ENCODE assay signal across 12 cellular contexts in the genomic region with DNA sequence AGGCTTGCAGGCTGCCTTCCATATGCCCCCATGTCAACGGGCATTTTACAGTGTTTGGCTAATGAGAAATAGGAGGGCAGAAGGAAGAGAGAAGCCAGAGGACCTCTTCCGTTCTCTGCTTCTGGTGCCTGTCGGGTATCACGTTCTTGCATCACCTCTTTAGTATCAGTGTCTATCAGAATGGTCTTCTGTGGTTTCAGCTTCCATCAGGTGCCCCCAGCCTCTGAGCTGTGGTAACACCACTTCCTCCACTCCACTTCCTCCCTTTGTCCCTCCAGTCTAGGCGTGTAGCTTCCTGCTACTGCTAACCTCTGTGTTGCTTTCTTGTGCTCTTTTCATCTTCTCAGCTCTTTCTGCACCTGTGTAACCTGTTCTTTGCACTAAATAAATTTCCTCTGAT. TPM values are rescaled to one million over a fixed set of nuclear protein-coding genes. Genes with fewer than 3 reads are reported as not detected.
DNase-seq lines count a peak whose midpoint lies in the region; ATAC-seq and TF ChIP-seq lines count a peak whose summit lies in the region.
"Had no signal": no experiment of that assay in that cellular context is flagged by ENCODE, and none has a peak within 500 bp of the region (broad histone marks: within the 10 kb centered on the region; RNA-seq: fewer than 3 reads in every experiment).

No MANE protein-coding gene starts in this region.

- H3K4me1 Mint-ChIP-seq in activated naive CD8-positive, alpha-beta T cell treated with anti-CD3 and anti-CD28 coated beads, Interleukin-2, amount 50 U/mL, for 24 hours: peaks cover 22% of the 10 kb centered on the region
- H3K4me1 Mint-ChIP-seq in MCF 10A (ENCODE audit: insufficient read depth, unreplicated experiment): no peaks in the 10 kb centered on the region
- H3K4me1 Mint-ChIP-seq: WTC11 had no signal

- POLR2A ChIA-PET in MCF 10A (lab: Yijun Ruan, JAX): no interaction called here

- peak; percentile 87 for ATAC-seq in activated naive CD8-positive, alpha-beta T cell treated with anti-CD3 and anti-CD28 coated beads, Interleukin-2, amount 50 U/mL, for 24 hours
- ATAC-seq in SK-N-SH treated with all-trans-retinoic acid at 6 μM for 48 hours (no peak), GM21381 (IDR thresholded peaks at IDR 0.05; ENCODE audit: unreplicated experiment) (no peak)
- ATAC-seq: HCT116, WTC11 had no signal

- peaks cover 2% of the 10 kb centered on the region for H3K9me3 Mint-ChIP-seq in activated naive CD8-positive, alpha-beta T cell treated with anti-CD3 and anti-CD28 coated beads, Interleukin-2, amount 50 U/mL, for 24 hours
- H3K9me3 Mint-ChIP-seq in MCF 10A (ENCODE audit: unreplicated experiment): peaks cover 7% of the 10 kb centered on the region

- no TSS peak for BruUV-seq in MCF 10A (replicated peaks; lab: Mats Ljungman, UMichigan)

- DNase-seq in stimulated activated CD4-positive, alpha-beta T cell treated with anti-CD3 and anti-CD28 coated beads, Interleukin-1b, Interleukin-23, amount 100 ng/mL, for 48 hours: peak; percentile 41
- DNase-seq in stimulated activated CD4-positive, alpha-beta T cell treated with anti-CD3 and anti-CD28 coated beads, Interleukin-2, amount 100 ng/mL, for 48 hours: no peak
- DNase-seq in T-helper 1 cell (peak in 4 of 5 donors; percentile 29 to 97 (median 42)), MCF 10A (ENCODE audit: unreplicated experiment) (no peak), HuH-7.5 (ENCODE audit: low spot score) (no peak)
- peak; percentile 46 for DNase-seq in activated naive CD8-positive, alpha-beta T cell treated with anti-CD3 and anti-CD28 coated beads, Interleukin-2, amount 50 U/mL, for 24 hours
- DNase-seq: substantia nigra had no signal

- TF ChIP-seq CTCF in MCF 10A (IDR thresholded peaks at IDR 0.05; ENCODE audit: unreplicated experiment): no peak

- peaks cover 1% of the 10 kb centered on the region for H3K36me3 Mint-ChIP-seq in activated naive CD8-positive, alpha-beta T cell treated with anti-CD3 and anti-CD28 coated beads, Interleukin-2, amount 50 U/mL, for 24 hours (ENCODE audit: low read depth)
- H3K36me3 Mint-ChIP-seq in MCF 10A (ENCODE audit: insufficient read depth, unreplicated experiment): no peaks in the 10 kb centered on the region
- H3K36me3 Mint-ChIP-seq: WTC11 had no signal

- H3K4me3 Mint-ChIP-seq in activated naive CD8-positive, alpha-beta T cell treated with anti-CD3 and anti-CD28 coated beads, Interleukin-2, amount 50 U/mL, for 24 hours: peak overlapping the region; percentile 54
- no peak overlapping the region for H3K4me3 Mint-ChIP-seq in MCF 10A (ENCODE audit: unreplicated experiment)
- H3K4me3 Mint-ChIP-seq: WTC11 had no signal

- CTCF ChIA-PET in MCF 10A (lab: Yijun Ruan, JAX): interaction anchor here (0.5 to 0.6 kb wide), 2 partner anchors 371 to 501 kb away, joined by 3 read pairs; no protein-coding TSS in a partner anchor

- peaks cover 3% of the 10 kb centered on the region for H3K27me3 Mint-ChIP-seq in activated naive CD8-positive, alpha-beta T cell treated with anti-CD3 and anti-CD28 coated beads, Interleukin-2, amount 50 U/mL, for 24 hours
- no peaks in the 10 kb centered on the region for H3K27me3 Mint-ChIP-seq in MCF 10A (ENCODE audit: insufficient read depth, unreplicated experiment)

- intact Hi-C loops in MCF 10A (cut with micrococcal nuclease): no loop called here

- peak overlapping the region; percentile 70 for H3K27ac Mint-ChIP-seq in activated naive CD8-positive, alpha-beta T cell treated with anti-CD3 and anti-CD28 coated beads, Interleukin-2, amount 50 U/mL, for 24 hours
- no peak overlapping the region for H3K27ac Mint-ChIP-seq in MCF 10A (ENCODE audit: low read depth, unreplicated experiment)
- H3K27ac Mint-ChIP-seq: WTC11 had no signal

TF ChIP-seq in SK-N-SH treated with all-trans-retinoic acid at 6 μM for 48 hours, 23 proteins besides CTCF, POLR2A, EP300 and RAD21:
- TF ChIP-seq, protein P1, sequence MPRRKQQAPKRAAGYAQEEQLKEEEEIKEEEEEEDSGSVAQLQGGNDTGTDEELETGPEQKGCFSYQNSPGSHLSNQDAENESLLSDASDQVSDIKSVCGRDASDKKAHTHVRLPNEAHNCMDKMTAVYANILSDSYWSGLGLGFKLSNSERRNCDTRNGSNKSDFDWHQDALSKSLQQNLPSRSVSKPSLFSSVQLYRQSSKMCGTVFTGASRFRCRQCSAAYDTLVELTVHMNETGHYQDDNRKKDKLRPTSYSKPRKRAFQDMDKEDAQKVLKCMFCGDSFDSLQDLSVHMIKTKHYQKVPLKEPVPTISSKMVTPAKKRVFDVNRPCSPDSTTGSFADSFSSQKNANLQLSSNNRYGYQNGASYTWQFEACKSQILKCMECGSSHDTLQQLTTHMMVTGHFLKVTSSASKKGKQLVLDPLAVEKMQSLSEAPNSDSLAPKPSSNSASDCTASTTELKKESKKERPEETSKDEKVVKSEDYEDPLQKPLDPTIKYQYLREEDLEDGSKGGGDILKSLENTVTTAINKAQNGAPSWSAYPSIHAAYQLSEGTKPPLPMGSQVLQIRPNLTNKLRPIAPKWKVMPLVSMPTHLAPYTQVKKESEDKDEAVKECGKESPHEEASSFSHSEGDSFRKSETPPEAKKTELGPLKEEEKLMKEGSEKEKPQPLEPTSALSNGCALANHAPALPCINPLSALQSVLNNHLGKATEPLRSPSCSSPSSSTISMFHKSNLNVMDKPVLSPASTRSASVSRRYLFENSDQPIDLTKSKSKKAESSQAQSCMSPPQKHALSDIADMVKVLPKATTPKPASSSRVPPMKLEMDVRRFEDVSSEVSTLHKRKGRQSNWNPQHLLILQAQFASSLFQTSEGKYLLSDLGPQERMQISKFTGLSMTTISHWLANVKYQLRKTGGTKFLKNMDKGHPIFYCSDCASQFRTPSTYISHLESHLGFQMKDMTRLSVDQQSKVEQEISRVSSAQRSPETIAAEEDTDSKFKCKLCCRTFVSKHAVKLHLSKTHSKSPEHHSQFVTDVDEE (CRISPR knock-in tag; IDR thresholded peaks at IDR 0.05): no peak
- TF ChIP-seq ZNF565 (CRISPR knock-in tag; conservative IDR thresholded peaks at IDR 0.05; ENCODE audit: low read depth) (no peak), CSDC2 (CRISPR knock-in tag; IDR thresholded peaks at IDR 0.05) (no peak), GLIS3 (CRISPR knock-in tag; IDR thresholded peaks at IDR 0.05) (no peak), TOX (CRISPR knock-in tag; IDR thresholded peaks at IDR 0.05; ENCODE audit: borderline replicate concordance) (no peak), ZNF70 (CRISPR knock-in tag; IDR thresholded peaks at IDR 0.05) (no peak), ZC3H10 (CRISPR knock-in tag; IDR thresholded peaks at IDR 0.05) (no peak), ZFP3 (CRISPR knock-in tag; IDR thresholded peaks at IDR 0.05) (no peak)
- TF ChIP-seq, protein P2, sequence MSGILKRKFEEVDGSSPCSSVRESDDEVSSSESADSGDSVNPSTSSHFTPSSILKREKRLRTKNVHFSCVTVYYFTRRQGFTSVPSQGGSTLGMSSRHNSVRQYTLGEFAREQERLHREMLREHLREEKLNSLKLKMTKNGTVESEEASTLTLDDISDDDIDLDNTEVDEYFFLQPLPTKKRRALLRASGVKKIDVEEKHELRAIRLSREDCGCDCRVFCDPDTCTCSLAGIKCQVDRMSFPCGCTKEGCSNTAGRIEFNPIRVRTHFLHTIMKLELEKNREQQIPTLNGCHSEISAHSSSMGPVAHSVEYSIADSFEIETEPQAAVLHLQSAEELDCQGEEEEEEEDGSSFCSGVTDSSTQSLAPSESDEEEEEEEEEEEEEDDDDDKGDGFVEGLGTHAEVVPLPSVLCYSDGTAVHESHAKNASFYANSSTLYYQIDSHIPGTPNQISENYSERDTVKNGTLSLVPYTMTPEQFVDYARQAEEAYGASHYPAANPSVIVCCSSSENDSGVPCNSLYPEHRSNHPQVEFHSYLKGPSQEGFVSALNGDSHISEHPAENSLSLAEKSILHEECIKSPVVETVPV (CRISPR knock-in tag; IDR thresholded peaks at IDR 0.05): no peak
TF ChIP-seq in SK-N-SH treated with all-trans-retinoic acid at 6 μM for 48 hours: peak in this region for 0.

RNA-seq across cellular contexts. Expression of a gene that starts 27.6 kb away (rescaled TPM):
- not detected in 2 replicates for total RNA-seq in MCF 10A (2022)
- total RNA-seq: glomerular endothelial cell had no signal

Comparison
In these comparisons a context has a peak if more than half of its experiments do, and no peak if none do; other contexts are left out.
1. DNase-seq: peak in stimulated activated CD4-positive, alpha-beta T cell treated with anti-CD3 and anti-CD28 coated beads, Interleukin-1b, Interleukin-23, amount 100 ng/mL, for 48 hours (single experiment), T-helper 1 cell (4 of 5) and activated naive CD8-positive, alpha-beta T cell treated with anti-CD3 and anti-CD28 coated beads, Interleukin-2, amount 50 U/mL, for 24 hours (single experiment); none in stimulated activated CD4-positive, alpha-beta T cell treated with anti-CD3 and anti-CD28 coated beads, Interleukin-2, amount 100 ng/mL, for 48 hours (0 of 2), MCF 10A (single experiment) and HuH-7.5 (single experiment).